In the genomic region with DNA sequence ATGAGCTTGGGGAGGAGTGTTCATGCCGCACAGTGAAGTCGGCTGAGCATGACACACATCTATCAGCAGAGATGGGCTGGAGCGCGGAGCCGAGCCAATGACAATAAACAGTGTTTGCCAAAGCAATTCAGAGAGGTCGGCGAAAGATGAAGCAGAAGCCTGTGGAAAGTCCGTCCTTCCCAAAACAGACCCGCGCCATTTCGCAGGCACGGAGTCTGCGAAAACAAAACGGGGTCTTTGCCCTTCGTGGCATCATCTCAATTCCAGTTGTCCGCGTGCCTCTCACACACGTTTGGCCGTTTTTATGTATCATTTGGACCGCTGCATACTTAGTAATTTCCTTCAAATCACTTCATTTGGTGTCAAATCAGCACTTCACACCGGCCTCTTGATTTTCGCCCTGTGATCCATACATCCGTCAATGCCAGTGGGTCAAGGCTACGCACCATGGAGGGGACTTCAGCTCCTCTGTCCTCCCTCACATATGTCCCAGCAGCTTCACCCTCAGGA, we compare ENCODE assay signal across 1 cellular context.
A peak's percentile ranks its signal among the peaks of the same experiment; 100 is the strongest.
TF ChIP-seq lines count a peak whose summit lies in the region.

No MANE protein-coding gene starts in this region.

TF ChIP-seq in HepG2, 621 proteins besides CTCF, POLR2A, EP300 and RAD21 (continued from another document and continues in another):
- TF ChIP-seq RBM39 (IDR thresholded peaks at IDR 0.05; ENCODE audit: low read depth, low read length, poor library complexity, severe bottlenecking) = no peak
- TF ChIP-seq SOX6 (IDR thresholded peaks at IDR 0.05) = no peak
- peak; percentile 31; the same call in 1 of the 2 replicates for TF ChIP-seq SOX6 (CRISPR knock-in tag; IDR thresholded peaks at IDR 0.05)
- TF ChIP-seq ZNF891 (CRISPR knock-in tag; IDR thresholded peaks at IDR 0.05) = no peak
- no peak for TF ChIP-seq ZNF317 (CRISPR knock-in tag; IDR thresholded peaks at IDR 0.05)
- TF ChIP-seq NFYB (CRISPR knock-in tag; IDR thresholded peaks at IDR 0.05) = no peak
- TF ChIP-seq ZNF788 (CRISPR knock-in tag; IDR thresholded peaks at IDR 0.05; ENCODE audit: borderline replicate concordance) = no peak
- TF ChIP-seq, protein P1, sequence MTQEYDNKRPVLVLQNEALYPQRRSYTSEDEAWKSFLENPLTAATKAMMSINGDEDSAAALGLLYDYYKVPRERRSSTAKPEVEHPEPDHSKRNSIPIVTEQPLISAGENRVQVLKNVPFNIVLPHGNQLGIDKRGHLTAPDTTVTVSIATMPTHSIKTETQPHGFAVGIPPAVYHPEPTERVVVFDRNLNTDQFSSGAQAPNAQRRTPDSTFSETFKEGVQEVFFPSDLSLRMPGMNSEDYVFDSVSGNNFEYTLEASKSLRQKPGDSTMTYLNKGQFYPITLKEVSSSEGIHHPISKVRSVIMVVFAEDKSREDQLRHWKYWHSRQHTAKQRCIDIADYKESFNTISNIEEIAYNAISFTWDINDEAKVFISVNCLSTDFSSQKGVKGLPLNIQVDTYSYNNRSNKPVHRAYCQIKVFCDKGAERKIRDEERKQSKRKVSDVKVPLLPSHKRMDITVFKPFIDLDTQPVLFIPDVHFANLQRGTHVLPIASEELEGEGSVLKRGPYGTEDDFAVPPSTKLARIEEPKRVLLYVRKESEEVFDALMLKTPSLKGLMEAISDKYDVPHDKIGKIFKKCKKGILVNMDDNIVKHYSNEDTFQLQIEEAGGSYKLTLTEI (CRISPR knock-in tag; conservative IDR thresholded peaks at IDR 0.05) = no peak
- no peak for TF ChIP-seq HNRNPUL1 (IDR thresholded peaks at IDR 0.05; ENCODE audit: low read depth, low read length)
- no peak for TF ChIP-seq ZBTB20 (CRISPR knock-in tag; IDR thresholded peaks at IDR 0.05; ENCODE audit: borderline replicate concordance, low read depth)
- TF ChIP-seq ZFP36L1 (CRISPR knock-in tag; IDR thresholded peaks at IDR 0.05) = no peak
- TF ChIP-seq ZBTB38 (CRISPR knock-in tag; IDR thresholded peaks at IDR 0.05) = 0 out of 2 replicates have a peak, but pooled peaks have one; percentile 54
- TF ChIP-seq, protein P2, sequence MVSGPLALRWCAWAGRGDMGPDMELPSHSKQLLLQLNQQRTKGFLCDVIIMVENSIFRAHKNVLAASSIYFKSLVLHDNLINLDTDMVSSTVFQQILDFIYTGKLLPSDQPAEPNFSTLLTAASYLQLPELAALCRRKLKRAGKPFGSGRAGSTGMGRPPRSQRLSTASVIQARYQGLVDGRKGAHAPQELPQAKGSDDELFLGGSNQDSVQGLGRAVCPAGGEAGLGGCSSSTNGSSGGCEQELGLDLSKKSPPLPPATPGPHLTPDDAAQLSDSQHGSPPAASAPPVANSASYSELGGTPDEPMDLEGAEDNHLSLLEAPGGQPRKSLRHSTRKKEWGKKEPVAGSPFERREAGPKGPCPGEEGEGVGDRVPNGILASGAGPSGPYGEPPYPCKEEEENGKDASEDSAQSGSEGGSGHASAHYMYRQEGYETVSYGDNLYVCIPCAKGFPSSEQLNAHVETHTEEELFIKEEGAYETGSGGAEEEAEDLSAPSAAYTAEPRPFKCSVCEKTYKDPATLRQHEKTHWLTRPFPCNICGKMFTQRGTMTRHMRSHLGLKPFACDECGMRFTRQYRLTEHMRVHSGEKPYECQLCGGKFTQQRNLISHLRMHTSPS (CRISPR knock-in tag; IDR thresholded peaks at IDR 0.05; ENCODE audit: low read depth) = no peak
- TF ChIP-seq KDM2A (CRISPR knock-in tag; IDR thresholded peaks at IDR 0.05; ENCODE audit: borderline replicate concordance, low read depth) = peak; percentile 50; the same call in 1 of the 2 replicates
- no peak for TF ChIP-seq PITX1 (CRISPR knock-in tag; IDR thresholded peaks at IDR 0.05)
- no peak for TF ChIP-seq CBX1 (IDR thresholded peaks at IDR 0.05; ENCODE audit: low read depth)
- peak; percentile 60; the same call in 1 of the 2 replicates for TF ChIP-seq ZNF768 (CRISPR knock-in tag; IDR thresholded peaks at IDR 0.05)
- TF ChIP-seq IKZF1 (IDR thresholded peaks at IDR 0.05) = no peak
- TF ChIP-seq RBAK (CRISPR knock-in tag; IDR thresholded peaks at IDR 0.05) = no peak
- TF ChIP-seq, protein P3, sequence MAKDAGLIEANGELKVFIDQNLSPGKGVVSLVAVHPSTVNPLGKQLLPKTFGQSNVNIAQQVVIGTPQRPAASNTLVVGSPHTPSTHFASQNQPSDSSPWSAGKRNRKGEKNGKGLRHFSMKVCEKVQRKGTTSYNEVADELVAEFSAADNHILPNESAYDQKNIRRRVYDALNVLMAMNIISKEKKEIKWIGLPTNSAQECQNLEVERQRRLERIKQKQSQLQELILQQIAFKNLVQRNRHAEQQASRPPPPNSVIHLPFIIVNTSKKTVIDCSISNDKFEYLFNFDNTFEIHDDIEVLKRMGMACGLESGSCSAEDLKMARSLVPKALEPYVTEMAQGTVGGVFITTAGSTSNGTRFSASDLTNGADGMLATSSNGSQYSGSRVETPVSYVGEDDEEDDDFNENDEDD (CRISPR knock-in tag; IDR thresholded peaks at IDR 0.05; ENCODE audit: borderline replicate concordance) = 0 out of 2 replicates have a peak, but pooled peaks have one; percentile 19
- no peak for TF ChIP-seq BHLHE40 (IDR thresholded peaks at IDR 0.05; ENCODE audit: low read length)
- no peak for TF ChIP-seq ZNF720 (CRISPR knock-in tag; IDR thresholded peaks at IDR 0.05)
- 0 out of 2 replicates have a peak, but pooled peaks have one; percentile 28 for TF ChIP-seq ZNF777 (CRISPR knock-in tag; IDR thresholded peaks at IDR 0.05)
- TF ChIP-seq NRL (CRISPR knock-in tag; IDR thresholded peaks at IDR 0.05; ENCODE audit: borderline replicate concordance) = peak; percentile 53; the same call in 1 of the 2 replicates
- TF ChIP-seq ZNF713 (CRISPR knock-in tag; IDR thresholded peaks at IDR 0.05) = no peak
- no peak for TF ChIP-seq ONECUT2 (CRISPR knock-in tag; IDR thresholded peaks at IDR 0.05)
- TF ChIP-seq ATF1 (CRISPR knock-in tag; IDR thresholded peaks at IDR 0.05) = no peak
- 0 out of 2 replicates have a peak, but pooled peaks have one; percentile 54 for TF ChIP-seq NFKB2 (CRISPR knock-in tag; IDR thresholded peaks at IDR 0.05; ENCODE audit: borderline replicate concordance)
- TF ChIP-seq ZNF501 (CRISPR knock-in tag; IDR thresholded peaks at IDR 0.05) = 0 out of 2 replicates have a peak, but pooled peaks have one; percentile 57
- no peak for TF ChIP-seq GATA4 (IDR thresholded peaks at IDR 0.05; ENCODE audit: borderline replicate concordance, low read depth)
- 0 out of 2 replicates have a peak, but pooled peaks have one; percentile 37 for TF ChIP-seq ZNF264 (CRISPR knock-in tag; IDR thresholded peaks at IDR 0.05)
- TF ChIP-seq PLRG1 (conservative IDR thresholded peaks at IDR 0.05) = no peak
- no peak for TF ChIP-seq ZNF326 (CRISPR knock-in tag; IDR thresholded peaks at IDR 0.05; ENCODE audit: borderline replicate concordance)
- peak; percentile 49; the same call in 1 of the 2 replicates for TF ChIP-seq KDM5B (CRISPR knock-in tag; IDR thresholded peaks at IDR 0.05; ENCODE audit: borderline replicate concordance)
- peak; percentile 37; the same call in 1 of the 2 replicates for TF ChIP-seq PHF21A (CRISPR knock-in tag; IDR thresholded peaks at IDR 0.05)
- peak; percentile 60; the same call in 1 of the 2 replicates for TF ChIP-seq ZNF331 (CRISPR knock-in tag; IDR thresholded peaks at IDR 0.05)
- peak; percentile 21; the same call in 1 of the 2 replicates for TF ChIP-seq FOSL2 (CRISPR knock-in tag; IDR thresholded peaks at IDR 0.05)
- TF ChIP-seq, protein P4, sequence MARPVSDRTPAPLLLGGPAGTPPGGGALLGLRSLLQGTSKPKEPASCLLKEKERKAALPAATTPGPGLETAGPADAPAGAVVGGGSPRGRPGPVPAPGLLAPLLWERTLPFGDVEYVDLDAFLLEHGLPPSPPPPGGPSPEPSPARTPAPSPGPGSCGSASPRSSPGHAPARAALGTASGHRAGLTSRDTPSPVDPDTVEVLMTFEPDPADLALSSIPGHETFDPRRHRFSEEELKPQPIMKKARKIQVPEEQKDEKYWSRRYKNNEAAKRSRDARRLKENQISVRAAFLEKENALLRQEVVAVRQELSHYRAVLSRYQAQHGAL (CRISPR knock-in tag; IDR thresholded peaks at IDR 0.05; ENCODE audit: not compliant biosample characterization) = no peak
- TF ChIP-seq, protein P5, sequence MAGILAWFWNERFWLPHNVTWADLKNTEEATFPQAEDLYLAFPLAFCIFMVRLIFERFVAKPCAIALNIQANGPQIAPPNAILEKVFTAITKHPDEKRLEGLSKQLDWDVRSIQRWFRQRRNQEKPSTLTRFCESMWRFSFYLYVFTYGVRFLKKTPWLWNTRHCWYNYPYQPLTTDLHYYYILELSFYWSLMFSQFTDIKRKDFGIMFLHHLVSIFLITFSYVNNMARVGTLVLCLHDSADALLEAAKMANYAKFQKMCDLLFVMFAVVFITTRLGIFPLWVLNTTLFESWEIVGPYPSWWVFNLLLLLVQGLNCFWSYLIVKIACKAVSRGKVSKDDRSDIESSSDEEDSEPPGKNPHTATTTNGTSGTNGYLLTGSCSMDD (CRISPR knock-in tag; IDR thresholded peaks at IDR 0.05) = no peak
- peak; percentile 44; the same call in 1 of the 2 replicates for TF ChIP-seq RXRA (CRISPR knock-in tag; IDR thresholded peaks at IDR 0.05)
- TF ChIP-seq HIVEP1 (CRISPR knock-in tag; IDR thresholded peaks at IDR 0.05) = no peak
- TF ChIP-seq, protein P6, sequence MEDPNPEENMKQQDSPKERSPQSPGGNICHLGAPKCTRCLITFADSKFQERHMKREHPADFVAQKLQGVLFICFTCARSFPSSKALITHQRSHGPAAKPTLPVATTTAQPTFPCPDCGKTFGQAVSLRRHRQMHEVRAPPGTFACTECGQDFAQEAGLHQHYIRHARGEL (CRISPR knock-in tag; IDR thresholded peaks at IDR 0.05) = 0 out of 2 replicates have a peak, but pooled peaks have one; percentile 23
- TF ChIP-seq, protein P7, sequence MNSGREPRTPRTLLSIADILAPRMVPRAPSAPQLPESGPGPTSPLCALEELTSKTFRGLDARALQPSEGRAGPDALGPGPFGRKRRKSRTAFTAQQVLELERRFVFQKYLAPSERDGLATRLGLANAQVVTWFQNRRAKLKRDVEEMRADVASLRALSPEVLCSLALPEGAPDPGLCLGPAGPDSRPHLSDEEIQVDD (CRISPR knock-in tag; IDR thresholded peaks at IDR 0.05; ENCODE audit: borderline replicate concordance) = no peak
- TF ChIP-seq SOX13 (IDR thresholded peaks at IDR 0.05) = no peak
- TF ChIP-seq SOX13 (CRISPR knock-in tag; conservative IDR thresholded peaks at IDR 0.05 in 1 of 2, IDR thresholded peaks at IDR 0.05 in 1 of 2) = 0 out of 4 replicates have a peak, but pooled peaks of 1 of the 2 experiments have one; percentile 14
- TF ChIP-seq, protein P8, sequence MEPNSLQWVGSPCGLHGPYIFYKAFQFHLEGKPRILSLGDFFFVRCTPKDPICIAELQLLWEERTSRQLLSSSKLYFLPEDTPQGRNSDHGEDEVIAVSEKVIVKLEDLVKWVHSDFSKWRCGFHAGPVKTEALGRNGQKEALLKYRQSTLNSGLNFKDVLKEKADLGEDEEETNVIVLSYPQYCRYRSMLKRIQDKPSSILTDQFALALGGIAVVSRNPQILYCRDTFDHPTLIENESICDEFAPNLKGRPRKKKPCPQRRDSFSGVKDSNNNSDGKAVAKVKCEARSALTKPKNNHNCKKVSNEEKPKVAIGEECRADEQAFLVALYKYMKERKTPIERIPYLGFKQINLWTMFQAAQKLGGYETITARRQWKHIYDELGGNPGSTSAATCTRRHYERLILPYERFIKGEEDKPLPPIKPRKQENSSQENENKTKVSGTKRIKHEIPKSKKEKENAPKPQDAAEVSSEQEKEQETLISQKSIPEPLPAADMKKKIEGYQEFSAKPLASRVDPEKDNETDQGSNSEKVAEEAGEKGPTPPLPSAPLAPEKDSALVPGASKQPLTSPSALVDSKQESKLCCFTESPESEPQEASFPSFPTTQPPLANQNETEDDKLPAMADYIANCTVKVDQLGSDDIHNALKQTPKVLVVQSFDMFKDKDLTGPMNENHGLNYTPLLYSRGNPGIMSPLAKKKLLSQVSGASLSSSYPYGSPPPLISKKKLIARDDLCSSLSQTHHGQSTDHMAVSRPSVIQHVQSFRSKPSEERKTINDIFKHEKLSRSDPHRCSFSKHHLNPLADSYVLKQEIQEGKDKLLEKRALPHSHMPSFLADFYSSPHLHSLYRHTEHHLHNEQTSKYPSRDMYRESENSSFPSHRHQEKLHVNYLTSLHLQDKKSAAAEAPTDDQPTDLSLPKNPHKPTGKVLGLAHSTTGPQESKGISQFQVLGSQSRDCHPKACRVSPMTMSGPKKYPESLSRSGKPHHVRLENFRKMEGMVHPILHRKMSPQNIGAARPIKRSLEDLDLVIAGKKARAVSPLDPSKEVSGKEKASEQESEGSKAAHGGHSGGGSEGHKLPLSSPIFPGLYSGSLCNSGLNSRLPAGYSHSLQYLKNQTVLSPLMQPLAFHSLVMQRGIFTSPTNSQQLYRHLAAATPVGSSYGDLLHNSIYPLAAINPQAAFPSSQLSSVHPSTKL (CRISPR knock-in tag; IDR thresholded peaks at IDR 0.05) = peak; percentile 58
- TF ChIP-seq NR2F1 (CRISPR knock-in tag; IDR thresholded peaks at IDR 0.05) = no peak
- TF ChIP-seq, protein P9, sequence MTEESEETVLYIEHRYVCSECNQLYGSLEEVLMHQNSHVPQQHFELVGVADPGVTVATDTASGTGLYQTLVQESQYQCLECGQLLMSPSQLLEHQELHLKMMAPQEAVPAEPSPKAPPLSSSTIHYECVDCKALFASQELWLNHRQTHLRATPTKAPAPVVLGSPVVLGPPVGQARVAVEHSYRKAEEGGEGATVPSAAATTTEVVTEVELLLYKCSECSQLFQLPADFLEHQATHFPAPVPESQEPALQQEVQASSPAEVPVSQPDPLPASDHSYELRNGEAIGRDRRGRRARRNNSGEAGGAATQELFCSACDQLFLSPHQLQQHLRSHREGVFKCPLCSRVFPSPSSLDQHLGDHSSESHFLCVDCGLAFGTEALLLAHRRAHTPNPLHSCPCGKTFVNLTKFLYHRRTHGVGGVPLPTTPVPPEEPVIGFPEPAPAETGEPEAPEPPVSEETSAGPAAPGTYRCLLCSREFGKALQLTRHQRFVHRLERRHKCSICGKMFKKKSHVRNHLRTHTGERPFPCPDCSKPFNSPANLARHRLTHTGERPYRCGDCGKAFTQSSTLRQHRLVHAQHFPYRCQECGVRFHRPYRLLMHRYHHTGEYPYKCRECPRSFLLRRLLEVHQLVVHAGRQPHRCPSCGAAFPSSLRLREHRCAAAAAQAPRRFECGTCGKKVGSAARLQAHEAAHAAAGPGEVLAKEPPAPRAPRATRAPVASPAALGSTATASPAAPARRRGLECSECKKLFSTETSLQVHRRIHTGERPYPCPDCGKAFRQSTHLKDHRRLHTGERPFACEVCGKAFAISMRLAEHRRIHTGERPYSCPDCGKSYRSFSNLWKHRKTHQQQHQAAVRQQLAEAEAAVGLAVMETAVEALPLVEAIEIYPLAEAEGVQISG (CRISPR knock-in tag; IDR thresholded peaks at IDR 0.05) = peak; percentile 36; the same call in 1 of the 2 replicates
- no peak; the same call in 1 of the 2 replicates for TF ChIP-seq ZNF839 (CRISPR knock-in tag; IDR thresholded peaks at IDR 0.05; ENCODE audit: borderline replicate concordance)
- peak; percentile 7; the same call in 1 of the 2 replicates for TF ChIP-seq ZNF766 (CRISPR knock-in tag; IDR thresholded peaks at IDR 0.05; ENCODE audit: borderline replicate concordance)
- no peak for TF ChIP-seq CREM (IDR thresholded peaks at IDR 0.05)
- TF ChIP-seq CREM (CRISPR knock-in tag; IDR thresholded peaks at IDR 0.05) = no peak
- TF ChIP-seq ZFAT (CRISPR knock-in tag; conservative IDR thresholded peaks at IDR 0.05) = no peak
